ENCODE assay signal across 25 cellular contexts in genomic region chr5:69219939-69220338, GRCh38. TPM values are rescaled to one million over a fixed set of nuclear protein-coding genes. Genes with fewer than 3 reads are reported as not detected.
"Had no signal": no experiment of that assay in that cellular context is flagged by ENCODE, and none has a peak within 500 bp of the region (broad histone marks: within the 10 kb centered on the region; RNA-seq: fewer than 3 reads in every experiment).

No MANE protein-coding gene starts in this region.

- H3K27ac ChIP-seq: ascending aorta, body of pancreas, PC-9 had no signal

- H3K4me3 ChIP-seq: ascending aorta, body of pancreas, PC-9 had no signal

- H3K4me2 ChIP-seq: PC-9 had no signal

- H3K27me3 ChIP-seq: ascending aorta, body of pancreas had no signal

- ATAC-seq: activated naive CD4-positive, alpha-beta T cell treated with anti-CD3 and anti-CD28 coated beads, Interleukin-2, amount 50 U/mL, for 72 hours; activated naive CD8-positive, alpha-beta T cell treated with anti-CD3 and anti-CD28 coated beads, Interleukin-2, amount 50 U/mL, for 24 hours; body of pancreas; T-helper 17 cell had no signal

- H2AFZ ChIP-seq: PC-9 had no signal

- DNase-seq: activated CD4-positive, alpha-beta memory T cell treated with anti-CD3 and anti-CD28 coated beads for 36 hours; activated CD4-positive, alpha-beta T cell treated with anti-CD3 and anti-CD28 coated beads, Interleukin-2, amount 10 ng/mL, durations not matched to agents 7 days and 5 days; activated CD4-positive, CD25-positive, alpha-beta regulatory T cell; activated CD8-positive, alpha-beta memory T cell treated with anti-CD3 and anti-CD28 coated beads, Interleukin-2, amount 50 U/mL, for 48 hours; activated effector memory CD4-positive, alpha-beta T cell treated with anti-CD3 and anti-CD28 coated beads, Interleukin-2, amount 50 U/mL, for 16 hours; activated naive CD4-positive, alpha-beta T cell treated with Interleukin-2 at 50 U/mL for 16 hours; activated naive CD8-positive, alpha-beta T cell treated with anti-CD3 and anti-CD28 coated beads, Interleukin-2, amount 50 U/mL, for 24 hours; activated T-cell treated with anti-CD3 and anti-CD28 coated beads, Interleukin-2, amount 50 U/mL, for 1 hour; amniotic stem cell; body of pancreas; central memory CD4-positive, alpha-beta T cell; Kasumi-1; KBM-7; NCI-H1048; NCI-H146; NCI-H187 treated with DMSO at 0.1 percent for 48 hours; NCI-H2081 treated with DMSO at 0.1 percent for 48 hours; NCI-H446; NCI-H524; PC-9; SHP77 treated with DMSO at 0.1 percent for 48 hours; T-helper 17 cell; T-helper 9 cell had no signal

- H3K9me3 ChIP-seq: ascending aorta, body of pancreas had no signal

RNA-seq across cellular contexts. Expression of gene CENPH, which starts 30.6 kb away (rescaled TPM):
- total RNA-seq: ascending aorta had no signal
